In genomic region chr2:43480874-43481273, GRCh38 we compare ENCODE assay signal across 18 cellular contexts.
"Had no signal": no experiment of that assay in that cellular context is flagged by ENCODE, and none has a peak within 500 bp of the region (broad histone marks: within the 10 kb centered on the region; RNA-seq: fewer than 3 reads in every experiment).

No MANE protein-coding gene starts in this region.

- H3K27ac ChIP-seq: colonic mucosa, heart right ventricle, neutrophil, right atrium auricular region, suprapubic skin, upper lobe of left lung, vagina had no signal

- H3K4me3 Mint-ChIP-seq: naive thymus-derived CD8-positive, alpha-beta T cell had no signal

- H3K9me3 Mint-ChIP-seq: naive thymus-derived CD8-positive, alpha-beta T cell had no signal

- H3K9me3 ChIP-seq: colonic mucosa, gastrocnemius medialis, heart right ventricle, mucosa of descending colon, neutrophil, right atrium auricular region, suprapubic skin, thyroid gland, upper lobe of left lung, vagina had no signal

- H3K4me1 ChIP-seq: colonic mucosa had no signal

- H3K27me3 Mint-ChIP-seq: naive thymus-derived CD8-positive, alpha-beta T cell had no signal

- DNase-seq: colonic mucosa; effector CD8-positive, alpha-beta T cell; gastrocnemius medialis; heart right ventricle; hypothalamus; kidney glomerular epithelial cell; mucosa of descending colon; naive thymus-derived CD8-positive, alpha-beta T cell; stimulated activated CD4-positive, alpha-beta T cell treated with anti-CD3 and anti-CD28 coated beads, Interleukin-2, amount 100 ng/mL, for 48 hours; stimulated activated naive CD8-positive, alpha-beta T cell treated with anti-CD3 and anti-CD28 coated beads, Interleukin-15, Interleukin-2, amounts not matched to agents 100 U/mL and 50 U/mL, for 24 hours; thyroid gland; upper lobe of left lung had no signal

- H3K27me3 ChIP-seq: colonic mucosa, gastrocnemius medialis, heart right ventricle, neutrophil, right atrium auricular region, suprapubic skin, thyroid gland, upper lobe of left lung, vagina had no signal

- H3K27ac Mint-ChIP-seq: naive thymus-derived CD8-positive, alpha-beta T cell had no signal

- H3K36me3 ChIP-seq: colonic mucosa, gastrocnemius medialis, heart right ventricle, right atrium auricular region, suprapubic skin, thyroid gland, upper lobe of left lung had no signal

- FAIRE-seq: islet of Langerhans had no signal

- H3K4me3 ChIP-seq: colonic mucosa, gastrocnemius medialis, heart right ventricle, mucosa of descending colon, right atrium auricular region, smooth muscle cell, suprapubic skin, thyroid gland, upper lobe of left lung, vagina had no signal
